8 cellular contexts compared by ENCODE assay signal in the genomic region with DNA sequence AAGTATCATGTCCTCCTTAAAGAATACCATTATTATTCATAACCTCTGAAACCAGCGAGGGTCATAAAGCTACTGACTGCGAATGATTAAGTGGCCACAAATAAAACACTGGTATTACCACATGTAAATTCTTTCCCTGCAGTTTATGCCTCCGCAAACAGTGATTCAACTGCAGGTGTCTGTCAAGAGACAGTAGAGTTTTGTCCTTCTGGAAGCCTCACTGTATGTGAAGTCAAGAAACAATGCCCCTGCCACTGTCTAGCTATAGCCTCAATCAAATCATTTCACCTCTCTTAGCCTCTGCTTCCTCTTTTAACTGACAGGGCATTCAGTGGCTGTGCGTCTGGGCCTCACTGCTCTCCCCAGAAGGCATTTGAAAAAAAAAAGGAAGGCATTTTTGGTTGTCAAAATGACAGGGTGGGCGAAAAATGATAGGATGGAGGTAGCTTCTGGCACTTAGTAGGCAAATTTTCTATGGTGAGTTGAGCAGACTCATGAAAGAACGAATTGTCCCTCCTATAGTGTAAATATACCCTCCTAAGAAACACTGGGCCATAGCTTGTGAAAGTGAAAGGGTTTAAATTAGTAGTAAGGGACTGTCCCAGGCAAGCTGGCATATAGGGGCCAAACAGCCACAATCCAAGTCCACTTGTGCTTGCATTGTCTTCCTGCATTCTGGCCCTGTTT.
DNase-seq lines count a peak whose midpoint lies in the region; ATAC-seq and TF ChIP-seq lines count a peak whose summit lies in the region.

No MANE protein-coding gene starts in this region.

- no peak overlapping the region for H3K27ac ChIP-seq in neural progenitor cell
- no peak overlapping the region for H3K27ac ChIP-seq in GM23338 (ENCODE audit: low read depth)

- TF ChIP-seq CTCF in neural progenitor cell (IDR thresholded peaks at IDR 0.05) = no peak
- no peak for TF ChIP-seq CTCF in glutamatergic neuron (IDR thresholded peaks at IDR 0.05; ENCODE audit: partially characterized antibody, unreplicated experiment)
- TF ChIP-seq CTCF in GM23338 (conservative IDR thresholded peaks at IDR 0.05; ENCODE audit: low read depth in 2 of 2) = no peak

- H3K9me2 ChIP-seq in GM23338 (ENCODE audit: insufficient read depth) = no peaks in the 10 kb centered on the region

- H3K4me3 Mint-ChIP-seq in neural progenitor cell (no peak overlapping the region), glutamatergic neuron (ENCODE audit: unreplicated experiment) (no peak overlapping the region), GM23338 (no peak overlapping the region)

- H3K9ac ChIP-seq in neural progenitor cell = no peak overlapping the region

- H3K4me2 ChIP-seq in neural progenitor cell (peak overlapping the region; percentile 2), GM23338 (no peak overlapping the region)

- peaks cover 18% of the 10 kb centered on the region for H3K4me1 Mint-ChIP-seq in neural progenitor cell
- H3K4me1 Mint-ChIP-seq in glutamatergic neuron (ENCODE audit: low read depth, unreplicated experiment) = peaks cover 35% of the 10 kb centered on the region
- peaks cover 24% of the 10 kb centered on the region for H3K4me1 Mint-ChIP-seq in GM23338

- in situ Hi-C loops in ACHN (cut with HindIII; ENCODE audit: low pct_ligation_motif_present, low pct_unique_long_range_greater_than_20kb, low sequenced_read_pairs) = no loop called here

- H3K4me1 ChIP-seq in neural progenitor cell = no peaks in the 10 kb centered on the region
- peaks cover 12% of the 10 kb centered on the region; the same call in 1 of the 2 replicates for H3K4me1 ChIP-seq in GM23338 (ENCODE audit: insufficient read depth)

- H3K9me3 Mint-ChIP-seq in neural progenitor cell (no peaks in the 10 kb centered on the region), glutamatergic neuron (ENCODE audit: unreplicated experiment) (peaks cover 2% of the 10 kb centered on the region), GM23338 (no peaks in the 10 kb centered on the region)

- H2AFZ ChIP-seq in neural progenitor cell (replicated peaks) = no peak overlapping the region
- no peak overlapping the region for H2AFZ ChIP-seq in GM23338

- H3K36me3 ChIP-seq in neural progenitor cell (no peaks in the 10 kb centered on the region), GM23338 (ENCODE audit: insufficient read depth) (no peaks in the 10 kb centered on the region)

- H3K9me3 ChIP-seq in neural progenitor cell (ENCODE audit: low read depth) = no peaks in the 10 kb centered on the region

- no peaks in the 10 kb centered on the region for H4K20me1 ChIP-seq in neural progenitor cell (ENCODE audit: low read depth)
- H4K20me1 ChIP-seq in GM23338 (replicated peaks; ENCODE audit: insufficient read depth) = no peaks in the 10 kb centered on the region

- H3K4me3 ChIP-seq in neural progenitor cell (no peak overlapping the region), GM23338 (no peak overlapping the region)

- H3K27ac Mint-ChIP-seq in neural progenitor cell = peak overlapping the region; percentile 10
- no peak overlapping the region for H3K27ac Mint-ChIP-seq in glutamatergic neuron (ENCODE audit: unreplicated experiment)
- no peak overlapping the region for H3K27ac Mint-ChIP-seq in GM23338

- no peaks in the 10 kb centered on the region for H3K79me2 ChIP-seq in neural progenitor cell (ENCODE audit: low read depth)
- H3K79me2 ChIP-seq in GM23338 (replicated peaks; ENCODE audit: insufficient read depth) = no peaks in the 10 kb centered on the region

- DNase-seq in ACHN (peak; percentile 65), NOMO-1 treated with DMSO at 0.1 percent for 48 hours (lab: John Stamatoyannopoulos, UW; ENCODE audit: unreplicated experiment) (peak; percentile 78), dermis blood vessel endothelial cell (peak; percentile 70), neural progenitor cell (ENCODE audit: low spot score) (peak; percentile 9), glutamatergic neuron (no peak), GM23338 (ENCODE audit: low spot score) (no peak)

- H3K36me3 Mint-ChIP-seq in neural progenitor cell (no peaks in the 10 kb centered on the region), glutamatergic neuron (ENCODE audit: unreplicated experiment) (no peaks in the 10 kb centered on the region), GM23338 (ENCODE audit: low read depth) (no peaks in the 10 kb centered on the region)

- H3K27me3 Mint-ChIP-seq in neural progenitor cell (ENCODE audit: insufficient read depth, low read depth) (no peaks in the 10 kb centered on the region), glutamatergic neuron (ENCODE audit: unreplicated experiment) (peaks cover 3% of the 10 kb centered on the region), GM23338 (ENCODE audit: insufficient read depth, low read depth, poor library complexity) (no peaks in the 10 kb centered on the region)

- H3K27me3 ChIP-seq in neural progenitor cell (no peaks in the 10 kb centered on the region), GM23338 (ENCODE audit: insufficient read depth) (no peaks in the 10 kb centered on the region)

- ATAC-seq in GM18517 (IDR thresholded peaks at IDR 0.05; ENCODE audit: unreplicated experiment) (peak; percentile 81), HG02938 (IDR thresholded peaks at IDR 0.05; ENCODE audit: unreplicated experiment) (peak; percentile 84), GM23338 (no peak; the same call in 2 of the 3 replicates)

- no peaks in the 10 kb centered on the region for H3F3A ChIP-seq in neural progenitor cell (ENCODE audit: low read depth)
- no peaks in the 10 kb centered on the region for H3F3A ChIP-seq in GM23338 (replicated peaks; ENCODE audit: low read depth)

TF ChIP-seq in GM23338, 12 proteins besides CTCF, POLR2A, EP300 and RAD21 (continues in another document):
- TF ChIP-seq ZNF114 (CRISPR knock-in tag; IDR thresholded peaks at IDR 0.05) = no peak
- no peak for TF ChIP-seq JUNB (IDR thresholded peaks at IDR 0.05; ENCODE audit: unreplicated experiment)
- TF ChIP-seq, protein P1, sequence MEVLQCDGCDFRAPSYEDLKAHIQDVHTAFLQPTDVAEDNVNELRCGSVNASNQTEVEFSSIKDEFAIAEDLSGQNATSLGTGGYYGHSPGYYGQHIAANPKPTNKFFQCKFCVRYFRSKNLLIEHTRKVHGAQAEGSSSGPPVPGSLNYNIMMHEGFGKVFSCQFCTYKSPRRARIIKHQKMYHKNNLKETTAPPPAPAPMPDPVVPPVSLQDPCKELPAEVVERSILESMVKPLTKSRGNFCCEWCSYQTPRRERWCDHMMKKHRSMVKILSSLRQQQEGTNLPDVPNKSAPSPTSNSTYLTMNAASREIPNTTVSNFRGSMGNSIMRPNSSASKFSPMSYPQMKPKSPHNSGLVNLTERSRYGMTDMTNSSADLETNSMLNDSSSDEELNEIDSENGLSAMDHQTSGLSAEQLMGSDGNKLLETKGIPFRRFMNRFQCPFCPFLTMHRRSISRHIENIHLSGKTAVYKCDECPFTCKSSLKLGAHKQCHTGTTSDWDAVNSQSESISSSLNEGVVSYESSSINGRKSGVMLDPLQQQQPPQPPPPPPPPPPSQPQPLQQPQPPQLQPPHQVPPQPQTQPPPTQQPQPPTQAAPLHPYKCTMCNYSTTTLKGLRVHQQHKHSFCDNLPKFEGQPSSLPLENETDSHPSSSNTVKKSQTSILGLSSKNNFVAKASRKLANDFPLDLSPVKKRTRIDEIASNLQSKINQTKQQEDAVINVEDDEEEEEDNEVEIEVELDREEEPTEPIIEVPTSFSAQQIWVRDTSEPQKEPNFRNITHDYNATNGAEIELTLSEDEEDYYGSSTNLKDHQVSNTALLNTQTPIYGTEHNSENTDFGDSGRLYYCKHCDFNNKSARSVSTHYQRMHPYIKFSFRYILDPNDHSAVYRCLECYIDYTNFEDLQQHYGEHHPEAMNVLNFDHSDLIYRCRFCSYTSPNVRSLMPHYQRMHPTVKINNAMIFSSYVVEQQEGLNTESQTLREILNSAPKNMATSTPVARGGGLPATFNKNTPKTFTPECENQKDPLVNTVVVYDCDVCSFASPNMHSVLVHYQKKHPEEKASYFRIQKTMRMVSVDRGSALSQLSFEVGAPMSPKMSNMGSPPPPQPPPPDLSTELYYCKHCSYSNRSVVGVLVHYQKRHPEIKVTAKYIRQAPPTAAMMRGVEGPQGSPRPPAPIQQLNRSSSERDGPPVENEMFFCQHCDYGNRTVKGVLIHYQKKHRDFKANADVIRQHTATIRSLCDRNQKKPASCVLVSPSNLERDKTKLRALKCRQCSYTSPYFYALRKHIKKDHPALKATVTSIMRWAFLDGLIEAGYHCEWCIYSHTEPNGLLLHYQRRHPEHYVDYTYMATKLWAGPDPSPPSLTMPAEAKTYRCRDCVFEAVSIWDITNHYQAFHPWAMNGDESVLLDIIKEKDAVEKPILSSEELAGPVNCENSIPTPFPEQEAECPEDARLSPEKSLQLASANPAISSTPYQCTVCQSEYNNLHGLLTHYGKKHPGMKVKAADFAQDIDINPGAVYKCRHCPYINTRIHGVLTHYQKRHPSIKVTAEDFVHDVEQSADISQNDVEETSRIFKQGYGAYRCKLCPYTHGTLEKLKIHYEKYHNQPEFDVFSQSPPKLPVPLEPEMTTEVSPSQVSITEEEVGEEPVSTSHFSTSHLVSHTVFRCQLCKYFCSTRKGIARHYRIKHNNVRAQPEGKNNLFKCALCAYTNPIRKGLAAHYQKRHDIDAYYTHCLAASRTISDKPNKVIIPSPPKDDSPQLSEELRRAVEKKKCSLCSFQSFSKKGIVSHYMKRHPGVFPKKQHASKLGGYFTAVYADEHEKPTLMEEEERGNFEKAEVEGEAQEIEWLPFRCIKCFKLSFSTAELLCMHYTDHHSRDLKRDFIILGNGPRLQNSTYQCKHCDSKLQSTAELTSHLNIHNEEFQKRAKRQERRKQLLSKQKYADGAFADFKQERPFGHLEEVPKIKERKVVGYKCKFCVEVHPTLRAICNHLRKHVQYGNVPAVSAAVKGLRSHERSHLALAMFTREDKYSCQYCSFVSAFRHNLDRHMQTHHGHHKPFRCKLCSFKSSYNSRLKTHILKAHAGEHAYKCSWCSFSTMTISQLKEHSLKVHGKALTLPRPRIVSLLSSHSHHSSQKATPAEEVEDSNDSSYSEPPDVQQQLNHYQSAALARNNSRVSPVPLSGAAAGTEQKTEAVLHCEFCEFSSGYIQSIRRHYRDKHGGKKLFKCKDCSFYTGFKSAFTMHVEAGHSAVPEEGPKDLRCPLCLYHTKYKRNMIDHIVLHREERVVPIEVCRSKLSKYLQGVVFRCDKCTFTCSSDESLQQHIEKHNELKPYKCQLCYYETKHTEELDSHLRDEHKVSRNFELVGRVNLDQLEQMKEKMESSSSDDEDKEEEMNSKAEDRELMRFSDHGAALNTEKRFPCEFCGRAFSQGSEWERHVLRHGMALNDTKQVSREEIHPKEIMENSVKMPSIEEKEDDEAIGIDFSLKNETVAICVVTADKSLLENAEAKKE (CRISPR knock-in tag; IDR thresholded peaks at IDR 0.05) = no peak

Comparison
In these comparisons a context has a peak if more than half of its experiments do, and no peak if none do; other contexts are left out.
1. DNase-seq: peak in ACHN (single experiment), NOMO-1 treated with DMSO at 0.1 percent for 48 hours (single experiment), dermis blood vessel endothelial cell (single experiment) and neural progenitor cell (single experiment); none in glutamatergic neuron (single experiment) and GM23338 (single experiment).